In the genomic region with DNA sequence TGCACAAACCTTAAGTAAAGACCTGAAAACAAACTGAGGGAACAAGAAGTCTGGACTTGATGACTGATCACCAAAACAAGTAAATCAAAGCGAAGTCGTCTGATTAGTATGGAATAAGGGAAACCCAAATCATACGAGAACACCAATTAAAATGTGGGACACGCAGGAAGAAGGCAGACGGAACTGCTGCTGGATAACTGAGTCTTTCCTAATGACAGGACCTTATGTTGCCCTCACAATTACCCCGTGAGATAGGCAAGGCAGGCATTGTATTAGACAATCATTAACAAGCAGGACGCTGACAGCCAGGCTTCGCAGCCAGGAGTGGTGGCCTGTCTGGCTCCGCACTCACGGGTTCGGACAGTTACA, we compare ENCODE assay signal across 1 cellular context.
TF ChIP-seq lines count a peak whose summit lies in the region.

No MANE protein-coding gene starts in this region.

TF ChIP-seq in HepG2, 621 proteins besides CTCF, POLR2A, EP300 and RAD21 (continues in another document):
- TF ChIP-seq ZNF282 (IDR thresholded peaks at IDR 0.05; ENCODE audit: partially characterized antibody) (no peak), ZBTB3 (CRISPR knock-in tag; IDR thresholded peaks at IDR 0.05; ENCODE audit: borderline replicate concordance, low read depth) (peak; percentile 23; the same call in 1 of the 2 replicates), MAFK (conservative IDR thresholded peaks at IDR 0.05 in 1 of 2, IDR thresholded peaks at IDR 0.05 in 1 of 2; ENCODE audit: low read length in 2 of 2) (no peak), TOE1 (CRISPR knock-in tag; IDR thresholded peaks at IDR 0.05) (no peak), MBD4 (IDR thresholded peaks at IDR 0.05; ENCODE audit: borderline replicate concordance, low read length) (no peak), NFIC (IDR thresholded peaks at IDR 0.05; ENCODE audit: low read length) (no peak), ZNF513 (CRISPR knock-in tag; conservative IDR thresholded peaks at IDR 0.05) (no peak), ADNP (CRISPR knock-in tag; IDR thresholded peaks at IDR 0.05) (no peak), KDM4B (CRISPR knock-in tag; IDR thresholded peaks at IDR 0.05) (peak; percentile 56; the same call in 1 of the 2 replicates), ZNF329 (CRISPR knock-in tag; IDR thresholded peaks at IDR 0.05; ENCODE audit: low read depth) (no peak), RNF2 (conservative IDR thresholded peaks at IDR 0.05; ENCODE audit: low read depth) (no peak), TGIF2 (CRISPR knock-in tag; IDR thresholded peaks at IDR 0.05) (peak; percentile 92; the same call in 1 of the 2 replicates), PCBP1 (IDR thresholded peaks at IDR 0.05; ENCODE audit: borderline replicate concordance, low read depth, low read length) (no peak), ZBTB34 (CRISPR knock-in tag; IDR thresholded peaks at IDR 0.05) (peak; percentile 79; the same call in 1 of the 2 replicates), ZNF782 (CRISPR knock-in tag; IDR thresholded peaks at IDR 0.05; ENCODE audit: borderline replicate concordance) (0 out of 2 replicates have a peak, but pooled peaks have one; percentile 9), TOPORS (CRISPR knock-in tag; IDR thresholded peaks at IDR 0.05) (0 out of 2 replicates have a peak, but pooled peaks have one; percentile 19), AGO2 (optimal IDR thresholded peaks at IDR 0.05; ENCODE audit: low read depth, low read length) (no peak), ZNF781 (CRISPR knock-in tag; IDR thresholded peaks at IDR 0.05; ENCODE audit: borderline replicate concordance, not compliant biosample characterization) (peak; percentile 23), ZNF724P (CRISPR knock-in tag; IDR thresholded peaks at IDR 0.05; ENCODE audit: borderline replicate concordance) (no peak), ZIK1 (CRISPR knock-in tag; IDR thresholded peaks at IDR 0.05; ENCODE audit: borderline replicate concordance, low read depth) (no peak), NFE2L2 (IDR thresholded peaks at IDR 0.05; ENCODE audit: low read length) (no peak), ZNF543 (CRISPR knock-in tag; IDR thresholded peaks at IDR 0.05) (no peak), ZNF326 (CRISPR knock-in tag; IDR thresholded peaks at IDR 0.05; ENCODE audit: borderline replicate concordance) (0 out of 2 replicates have a peak, but pooled peaks have one; percentile 38), ZNF251 (CRISPR knock-in tag; IDR thresholded peaks at IDR 0.05) (no peak), ZFX (CRISPR knock-in tag; IDR thresholded peaks at IDR 0.05; ENCODE audit: low read depth) (no peak), ZNF121 (CRISPR knock-in tag; IDR thresholded peaks at IDR 0.05) (peak; percentile 33; the same call in 1 of the 2 replicates), SMYD3 (CRISPR knock-in tag; IDR thresholded peaks at IDR 0.05) (0 out of 2 replicates have a peak, but pooled peaks have one; percentile 65), GPN1 (CRISPR knock-in tag; IDR thresholded peaks at IDR 0.05; ENCODE audit: borderline replicate concordance) (no peak), FOXP1 (IDR thresholded peaks at IDR 0.05) (no peak), FOXP1 (CRISPR knock-in tag; IDR thresholded peaks at IDR 0.05) (0 out of 2 replicates have a peak, but pooled peaks have one; percentile 5), TBX3 (IDR thresholded peaks at IDR 0.05; ENCODE audit: borderline replicate concordance) (peak; percentile 62; the same call in 1 of the 2 replicates), ZNF556 (CRISPR knock-in tag; IDR thresholded peaks at IDR 0.05; ENCODE audit: borderline replicate concordance) (0 out of 2 replicates have a peak, but pooled peaks have one; percentile 7), AHR (CRISPR knock-in tag; IDR thresholded peaks at IDR 0.05) (no peak), ZFP91 (CRISPR knock-in tag; IDR thresholded peaks at IDR 0.05; ENCODE audit: borderline replicate concordance) (no peak; the same call in 1 of the 2 replicates), FOXA1 (IDR thresholded peaks at IDR 0.05) (no peak), FOXA1 (CRISPR knock-in tag; IDR thresholded peaks at IDR 0.05) (no peak), KLF16 (CRISPR knock-in tag; IDR thresholded peaks at IDR 0.05) (no peak; a peak in 1 of 4 replicates), ZNF589 (CRISPR knock-in tag; conservative IDR thresholded peaks at IDR 0.05) (peak; percentile 68; the same call in 1 of the 2 replicates), ZNF333 (CRISPR knock-in tag; IDR thresholded peaks at IDR 0.05; ENCODE audit: borderline replicate concordance) (no peak), USF2 (IDR thresholded peaks at IDR 0.05; ENCODE audit: low read depth, low read length) (no peak), USF2 (CRISPR knock-in tag; IDR thresholded peaks at IDR 0.05; ENCODE audit: borderline replicate concordance) (no peak), IKZF4 (CRISPR knock-in tag; IDR thresholded peaks at IDR 0.05; ENCODE audit: borderline replicate concordance, low read depth, not compliant biosample characterization) (no peak), SIX4 (CRISPR knock-in tag; IDR thresholded peaks at IDR 0.05) (no peak), TBP (CRISPR knock-in tag; IDR thresholded peaks at IDR 0.05) (no peak), MATR3 (CRISPR knock-in tag; IDR thresholded peaks at IDR 0.05) (no peak), NFRKB (IDR thresholded peaks at IDR 0.05) (no peak), TCF12 (IDR thresholded peaks at IDR 0.05) (no peak), TCF12 (CRISPR knock-in tag; IDR thresholded peaks at IDR 0.05) (no peak)
- TF ChIP-seq, protein P1, sequence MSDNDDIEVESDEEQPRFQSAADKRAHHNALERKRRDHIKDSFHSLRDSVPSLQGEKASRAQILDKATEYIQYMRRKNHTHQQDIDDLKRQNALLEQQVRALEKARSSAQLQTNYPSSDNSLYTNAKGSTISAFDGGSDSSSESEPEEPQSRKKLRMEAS (IDR thresholded peaks at IDR 0.05), result peak; percentile 37; the same call in 1 of the 2 replicates
- TF ChIP-seq, protein P2, sequence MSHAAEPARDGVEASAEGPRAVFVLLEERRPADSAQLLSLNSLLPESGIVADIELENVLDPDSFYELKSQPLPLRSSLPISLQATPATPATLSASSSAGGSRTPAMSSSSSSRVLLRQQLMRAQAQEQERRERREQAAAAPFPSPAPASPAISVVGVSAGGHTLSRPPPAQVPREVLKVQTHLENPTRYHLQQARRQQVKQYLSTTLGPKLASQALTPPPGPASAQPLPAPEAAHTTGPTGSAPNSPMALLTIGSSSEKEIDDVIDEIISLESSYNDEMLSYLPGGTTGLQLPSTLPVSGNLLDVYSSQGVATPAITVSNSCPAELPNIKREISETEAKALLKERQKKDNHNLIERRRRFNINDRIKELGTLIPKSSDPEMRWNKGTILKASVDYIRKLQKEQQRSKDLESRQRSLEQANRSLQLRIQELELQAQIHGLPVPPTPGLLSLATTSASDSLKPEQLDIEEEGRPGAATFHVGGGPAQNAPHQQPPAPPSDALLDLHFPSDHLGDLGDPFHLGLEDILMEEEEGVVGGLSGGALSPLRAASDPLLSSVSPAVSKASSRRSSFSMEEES (CRISPR knock-in tag; IDR thresholded peaks at IDR 0.05), result peak; percentile 46; the same call in 1 of the 2 replicates
- TF ChIP-seq, protein P3, sequence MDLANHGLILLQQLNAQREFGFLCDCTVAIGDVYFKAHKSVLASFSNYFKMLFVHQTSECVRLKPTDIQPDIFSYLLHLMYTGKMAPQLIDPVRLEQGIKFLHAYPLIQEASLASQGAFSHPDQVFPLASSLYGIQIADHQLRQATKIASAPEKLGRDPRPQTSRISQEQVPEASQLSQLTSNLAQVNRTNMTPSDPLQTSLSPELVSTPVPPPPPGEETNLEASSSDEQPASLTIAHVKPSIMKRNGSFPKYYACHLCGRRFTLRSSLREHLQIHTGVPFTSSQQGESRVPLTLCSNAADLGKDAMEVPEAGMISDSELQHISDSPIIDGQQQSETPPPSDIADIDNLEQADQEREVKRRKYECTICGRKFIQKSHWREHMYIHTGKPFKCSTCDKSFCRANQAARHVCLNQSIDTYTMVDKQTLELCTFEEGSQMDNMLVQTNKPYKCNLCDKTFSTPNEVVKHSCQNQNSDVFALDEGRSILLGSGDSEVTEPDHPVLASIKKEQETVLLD (CRISPR knock-in tag; IDR thresholded peaks at IDR 0.05; ENCODE audit: low read depth), result 0 out of 2 replicates have a peak, but pooled peaks have one; percentile 37
- TF ChIP-seq, protein P4, sequence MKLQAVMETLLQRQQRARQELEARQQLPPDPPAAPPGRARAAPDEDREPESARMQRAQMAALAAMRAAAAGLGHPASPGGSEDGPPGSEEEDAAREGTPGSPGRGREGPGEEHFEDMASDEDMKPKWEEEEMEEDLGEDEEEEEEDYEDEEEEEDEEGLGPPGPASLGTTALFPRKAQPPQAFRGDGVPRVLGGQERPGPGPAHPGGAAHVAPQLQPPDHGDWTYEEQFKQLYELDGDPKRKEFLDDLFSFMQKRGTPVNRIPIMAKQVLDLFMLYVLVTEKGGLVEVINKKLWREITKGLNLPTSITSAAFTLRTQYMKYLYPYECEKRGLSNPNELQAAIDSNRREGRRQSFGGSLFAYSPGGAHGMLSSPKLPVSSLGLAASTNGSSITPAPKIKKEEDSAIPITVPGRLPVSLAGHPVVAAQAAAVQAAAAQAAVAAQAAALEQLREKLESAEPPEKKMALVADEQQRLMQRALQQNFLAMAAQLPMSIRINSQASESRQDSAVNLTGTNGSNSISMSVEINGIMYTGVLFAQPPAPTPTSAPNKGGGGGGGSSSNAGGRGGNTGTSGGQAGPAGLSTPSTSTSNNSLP (IDR thresholded peaks at IDR 0.05; ENCODE audit: low read depth, low read length), result peak; percentile 76
- TF ChIP-seq, protein P5, sequence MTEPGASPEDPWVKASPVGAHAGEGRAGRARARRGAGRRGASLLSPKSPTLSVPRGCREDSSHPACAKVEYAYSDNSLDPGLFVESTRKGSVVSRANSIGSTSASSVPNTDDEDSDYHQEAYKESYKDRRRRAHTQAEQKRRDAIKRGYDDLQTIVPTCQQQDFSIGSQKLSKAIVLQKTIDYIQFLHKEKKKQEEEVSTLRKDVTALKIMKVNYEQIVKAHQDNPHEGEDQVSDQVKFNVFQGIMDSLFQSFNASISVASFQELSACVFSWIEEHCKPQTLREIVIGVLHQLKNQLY (CRISPR knock-in tag; IDR thresholded peaks at IDR 0.05), result no peak
